Comparison of ENCODE assay signal across 21 cellular contexts in genomic region chr2:118417417-118418125, GRCh38.
DNase-seq lines count a peak whose midpoint lies in the region; ATAC-seq and TF ChIP-seq lines count a peak whose summit lies in the region.
"Had no signal": no experiment of that assay in that cellular context is flagged by ENCODE, and none has a peak within 500 bp of the region (broad histone marks: within the 10 kb centered on the region; RNA-seq: fewer than 3 reads in every experiment).

No MANE protein-coding gene starts in this region.

- H3K36me3 Mint-ChIP-seq in MCF 10A (ENCODE audit: insufficient read depth, unreplicated experiment), result no peaks in the 10 kb centered on the region
- no peaks in the 10 kb centered on the region for H3K36me3 Mint-ChIP-seq in activated T-cell treated with anti-CD3 and anti-CD28 coated beads, Interleukin-2, amount 50 U/mL, for 4 hours (ENCODE audit: insufficient read depth)
- H3K36me3 Mint-ChIP-seq: naive B cell had no signal

- no peaks in the 10 kb centered on the region for H3K36me3 ChIP-seq in breast epithelium
- H3K36me3 ChIP-seq: esophagus squamous epithelium, pancreas had no signal

- in situ Hi-C loops in astrocyte of the spinal cord (cut with HindIII; ENCODE audit: low sequenced_read_pairs), result no loop called here

- TF ChIP-seq CTCF in MCF 10A (IDR thresholded peaks at IDR 0.05; ENCODE audit: unreplicated experiment) (no peak), breast epithelium (IDR thresholded peaks at IDR 0.05) (no peak), astrocyte of the spinal cord (IDR thresholded peaks at IDR 0.05; ENCODE audit: low read depth, low read length) (no peak), foreskin keratinocyte (conservative IDR thresholded peaks at IDR 0.05) (no peak)

- H3K9me3 ChIP-seq in breast epithelium, result peaks cover 5 to 10% of the 10 kb centered on the region in 2 donors
- H3K9me3 ChIP-seq: esophagus squamous epithelium, pancreas had no signal

- POLR2A ChIA-PET in MCF 10A (lab: Yijun Ruan, JAX), result no interaction called here

- BruUV-seq in MCF 10A (replicated peaks; lab: Mats Ljungman, UMichigan), result no TSS peak

- H3K9me3 Mint-ChIP-seq in MCF 10A (ENCODE audit: unreplicated experiment), result peaks cover 20% of the 10 kb centered on the region
- H3K9me3 Mint-ChIP-seq in activated T-cell treated with anti-CD3 and anti-CD28 coated beads, Interleukin-2, amount 50 U/mL, for 4 hours, result peaks cover 4% of the 10 kb centered on the region

- H3K27ac ChIP-seq in breast epithelium (no peak overlapping the region), foreskin keratinocyte (no peak overlapping the region)
- H3K27ac ChIP-seq: 22Rv1, esophagus squamous epithelium, hepatocyte, pancreas had no signal

- intact Hi-C loops in MCF 10A (cut with micrococcal nuclease), result no loop called here
- intact Hi-C loops in breast epithelium (cut with DNase I; ENCODE audit: low total_unique reads), result no loop called here

- H3K27ac Mint-ChIP-seq in MCF 10A (ENCODE audit: low read depth, unreplicated experiment), result no peak overlapping the region
- H3K27ac Mint-ChIP-seq: H9 had no signal

- H3K27me3 ChIP-seq in breast epithelium, result peaks cover 0 to 6% of the 10 kb centered on the region in 2 donors
- no peaks in the 10 kb centered on the region for H3K27me3 ChIP-seq in foreskin keratinocyte
- H3K27me3 ChIP-seq: esophagus squamous epithelium, hepatocyte, pancreas had no signal

- H3K4me1 Mint-ChIP-seq in MCF 10A (ENCODE audit: insufficient read depth, unreplicated experiment), result no peaks in the 10 kb centered on the region
- no peaks in the 10 kb centered on the region for H3K4me1 Mint-ChIP-seq in activated T-cell treated with anti-CD3 and anti-CD28 coated beads, Interleukin-2, amount 50 U/mL, for 4 hours (ENCODE audit: low read depth)
- H3K4me1 Mint-ChIP-seq: H9, naive B cell had no signal

- H3K4me3 ChIP-seq in breast epithelium (no peak overlapping the region), astrocyte of the spinal cord (ENCODE audit: low read depth, low read length) (no peak overlapping the region)
- H3K4me3 ChIP-seq: esophagus squamous epithelium, GM12878, hepatocyte, pancreas had no signal

- H3K27me3 Mint-ChIP-seq in MCF 10A (ENCODE audit: insufficient read depth, unreplicated experiment), result no peaks in the 10 kb centered on the region
- H3K27me3 Mint-ChIP-seq in activated T-cell treated with anti-CD3 and anti-CD28 coated beads, Interleukin-2, amount 50 U/mL, for 4 hours (ENCODE audit: low read depth), result no peaks in the 10 kb centered on the region

- peak; percentile 6 for DNase-seq in MCF 10A (ENCODE audit: unreplicated experiment)
- no peak for DNase-seq in breast epithelium (ENCODE audit: low spot score in 2 of 2)
- peak; percentile 44 for DNase-seq in astrocyte of the spinal cord (ENCODE audit: low read depth, low spot score)
- peak; percentile 24 to 54 for DNase-seq in foreskin keratinocyte
- no peak for DNase-seq in HuH-7.5 (ENCODE audit: low spot score)
- DNase-seq in activated T-cell treated with anti-CD3 and anti-CD28 coated beads, Interleukin-2, amount 50 U/mL, for 4 hours, result no peak
- DNase-seq in NCI-H774 (lab: John Stamatoyannopoulos, UW), result no peak
- DNase-seq in stimulated activated CD4-positive, alpha-beta T cell treated with anti-CD3 and anti-CD28 coated beads, Interleukin-1b, Interleukin-23, amount 100 ng/mL, for 48 hours, result no peak
- DNase-seq: activated CD4-positive, alpha-beta T cell treated with anti-CD3 and anti-CD28 coated beads for 1 hour; C1 segment of cervical spinal cord; caudate nucleus; esophagus squamous epithelium; H9; naive B cell; NCI-H1694; pancreas; T1000 had no signal

- TF ChIP-seq POLR2A in breast epithelium (IDR thresholded peaks at IDR 0.05), result no peak

- peak; percentile 78 for ATAC-seq in foreskin keratinocyte
- ATAC-seq in activated T-cell treated with anti-CD3 and anti-CD28 coated beads, Interleukin-2, amount 50 U/mL, for 4 hours, result no peak
- ATAC-seq: GM12878, pancreas, sciatic nerve had no signal

- H3K4me1 ChIP-seq in breast epithelium, result no peaks in the 10 kb centered on the region
- no peaks in the 10 kb centered on the region for H3K4me1 ChIP-seq in foreskin keratinocyte
- H3K4me1 ChIP-seq: esophagus squamous epithelium, pancreas had no signal

- no peak overlapping the region for H3K4me3 Mint-ChIP-seq in MCF 10A (ENCODE audit: unreplicated experiment)
- no peak overlapping the region for H3K4me3 Mint-ChIP-seq in activated T-cell treated with anti-CD3 and anti-CD28 coated beads, Interleukin-2, amount 50 U/mL, for 4 hours
- H3K4me3 Mint-ChIP-seq: H9 had no signal

- CTCF ChIA-PET in MCF 10A (lab: Yijun Ruan, JAX), result no interaction called here

Comparison
In these comparisons a context has a peak if more than half of its experiments do, and no peak if none do; other contexts are left out.
1. DNase-seq: peak in MCF 10A (single experiment), astrocyte of the spinal cord (single experiment) and foreskin keratinocyte (2 of 2); none in breast epithelium (0 of 2), HuH-7.5 (single experiment), activated T-cell treated with anti-CD3 and anti-CD28 coated beads, Interleukin-2, amount 50 U/mL, for 4 hours (single experiment), NCI-H774 (single experiment) and stimulated activated CD4-positive, alpha-beta T cell treated with anti-CD3 and anti-CD28 coated beads, Interleukin-1b, Interleukin-23, amount 100 ng/mL, for 48 hours (single experiment).